In genomic region chr12:117049295-117049694, GRCh38 we compare ENCODE assay signal across 20 cellular contexts. TPM values are rescaled to one million over a fixed set of nuclear protein-coding genes. Genes with fewer than 3 reads are reported as not detected.
"Had no signal": no experiment of that assay in that cellular context is flagged by ENCODE, and none has a peak within 500 bp of the region (broad histone marks: within the 10 kb centered on the region; RNA-seq: fewer than 3 reads in every experiment).

No MANE protein-coding gene starts in this region.

- H3K4me1 ChIP-seq: testis had no signal

- H3K27me3 Mint-ChIP-seq: activated CD4-positive, alpha-beta T cell treated with anti-CD3 and anti-CD28 coated beads, Interleukin-2, amount 10 ng/mL, durations not matched to agents 24 days and 14 days; activated T-helper 17 cell treated with anti-CD3 and anti-CD28 coated beads, Interleukin-2, amount 50 U/mL, for 72 hours; stimulated activated naive CD8-positive, alpha-beta T cell treated with anti-CD3 and anti-CD28 coated beads, Interleukin-15, Interleukin-2, amounts not matched to agents 100 ng/mL and 50 ng/mL, for 24 hours had no signal

- H3K27ac ChIP-seq: left lung, testis had no signal

- H3K27ac Mint-ChIP-seq: activated CD4-positive, alpha-beta T cell treated with anti-CD3 and anti-CD28 coated beads, Interleukin-2, amount 10 ng/mL, durations not matched to agents 24 days and 14 days; activated naive CD4-positive, alpha-beta T cell treated with anti-CD3 and anti-CD28 coated beads, Interleukin-2, amount 10 ng/mL, durations not matched to agents 7 days and 5 days; activated T-helper 17 cell treated with anti-CD3 and anti-CD28 coated beads, Interleukin-2, amount 50 U/mL, for 72 hours; stimulated activated naive CD8-positive, alpha-beta T cell treated with anti-CD3 and anti-CD28 coated beads, Interleukin-15, Interleukin-2, amounts not matched to agents 100 ng/mL and 50 ng/mL, for 24 hours had no signal

- H3K27me3 ChIP-seq: body of pancreas, left lung, testis had no signal

- FAIRE-seq: endometrium, islet of Langerhans had no signal

- H3K36me3 ChIP-seq: left lung had no signal

- DNase-seq: activated CD4-positive, alpha-beta T cell treated with anti-CD3 and anti-CD28 coated beads, Interleukin-2, amount 10 ng/mL, durations not matched to agents 24 days and 14 days; activated CD8-positive, alpha-beta memory T cell treated with anti-CD3 and anti-CD28 coated beads for 24 hours; activated naive CD4-positive, alpha-beta T cell treated with anti-CD3 and anti-CD28 coated beads, Interleukin-2, amount 10 ng/mL, durations not matched to agents 7 days and 5 days; activated T-cell treated with anti-CD3 and anti-CD28 coated beads for 4 hours; body of pancreas; glutamatergic neuron; left lung; mesendoderm; stimulated activated CD4-positive, alpha-beta T cell treated with anti-CD3 and anti-CD28 coated beads, Interleukin-15, amount 100 ng/mL, for 24 hours; stimulated activated CD4-positive, alpha-beta T cell treated with anti-CD3 and anti-CD28 coated beads, Interleukin-4, amount 100 ng/mL, for 24 hours; T-helper 9 cell; testis had no signal

- H3K36me3 Mint-ChIP-seq: activated naive CD4-positive, alpha-beta T cell treated with anti-CD3 and anti-CD28 coated beads, Interleukin-2, amount 10 ng/mL, durations not matched to agents 7 days and 5 days had no signal

- H3K4me3 ChIP-seq: body of pancreas, left lung, testis had no signal

- H3K9me3 Mint-ChIP-seq: activated CD4-positive, alpha-beta T cell treated with anti-CD3 and anti-CD28 coated beads, Interleukin-2, amount 10 ng/mL, durations not matched to agents 24 days and 14 days; activated naive CD4-positive, alpha-beta T cell treated with anti-CD3 and anti-CD28 coated beads, Interleukin-2, amount 10 ng/mL, durations not matched to agents 7 days and 5 days; activated T-helper 17 cell treated with anti-CD3 and anti-CD28 coated beads, Interleukin-2, amount 50 U/mL, for 72 hours; nephron; stimulated activated naive CD8-positive, alpha-beta T cell treated with anti-CD3 and anti-CD28 coated beads, Interleukin-15, Interleukin-2, amounts not matched to agents 100 ng/mL and 50 ng/mL, for 24 hours had no signal

- H3K4me1 Mint-ChIP-seq: activated CD4-positive, alpha-beta T cell treated with anti-CD3 and anti-CD28 coated beads, Interleukin-2, amount 10 ng/mL, durations not matched to agents 24 days and 14 days; activated naive CD4-positive, alpha-beta T cell treated with anti-CD3 and anti-CD28 coated beads, Interleukin-2, amount 10 ng/mL, durations not matched to agents 7 days and 5 days; activated T-helper 17 cell treated with anti-CD3 and anti-CD28 coated beads, Interleukin-2, amount 50 U/mL, for 72 hours had no signal

- H3K9me3 ChIP-seq: body of pancreas, left lung, testis had no signal

- ATAC-seq: activated T-helper 17 cell treated with anti-CD3 and anti-CD28 coated beads, Interleukin-2, amount 50 U/mL, for 72 hours; body of pancreas; esophagus mucosa; left lung had no signal

- H3K4me3 Mint-ChIP-seq: activated CD4-positive, alpha-beta T cell treated with anti-CD3 and anti-CD28 coated beads, Interleukin-2, amount 10 ng/mL, durations not matched to agents 24 days and 14 days; activated naive CD4-positive, alpha-beta T cell treated with anti-CD3 and anti-CD28 coated beads, Interleukin-2, amount 10 ng/mL, durations not matched to agents 7 days and 5 days; activated T-helper 17 cell treated with anti-CD3 and anti-CD28 coated beads, Interleukin-2, amount 50 U/mL, for 72 hours; nephron; stimulated activated naive CD8-positive, alpha-beta T cell treated with anti-CD3 and anti-CD28 coated beads, Interleukin-15, Interleukin-2, amounts not matched to agents 100 ng/mL and 50 ng/mL, for 24 hours had no signal

RNA-seq across cellular contexts. Expression of gene TESC, which starts 49.9 kb away (rescaled TPM):
- total RNA-seq: fibroblast of villous mesenchyme, osteoblast had no signal
